15 cellular contexts compared by ENCODE assay signal in the genomic region with DNA sequence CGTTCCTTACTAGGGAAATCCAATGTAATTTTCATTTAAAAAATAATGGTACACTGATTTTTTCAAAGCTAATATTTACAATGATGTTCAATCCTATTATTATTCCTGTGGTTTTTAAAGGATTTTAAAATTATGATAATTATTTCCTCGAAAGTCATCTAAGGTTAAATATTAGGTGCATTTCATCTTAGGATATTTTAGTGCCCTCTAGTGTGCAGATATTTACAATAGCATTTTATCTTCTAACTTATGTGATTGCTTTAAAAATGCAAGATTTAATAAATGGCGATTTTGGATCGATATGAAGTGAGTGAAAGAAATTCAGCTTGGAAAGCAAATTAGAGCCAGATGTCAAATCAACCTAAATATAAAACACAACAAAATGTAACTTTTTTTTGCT.
DNase-seq lines count a peak whose midpoint lies in the region; TF ChIP-seq lines count a peak whose summit lies in the region.
"Had no signal": no experiment of that assay in that cellular context is flagged by ENCODE, and none has a peak within 500 bp of the region (broad histone marks: within the 10 kb centered on the region; RNA-seq: fewer than 3 reads in every experiment).

No MANE protein-coding gene starts in this region.

- in situ Hi-C loops in ACHN (cut with HindIII; ENCODE audit: low pct_ligation_motif_present, low pct_unique_long_range_greater_than_20kb, low sequenced_read_pairs): no loop called here
- in situ Hi-C loops in GM23248 (cut with MboI): loop anchor here (25.0 kb wide), 1 partner anchor 218 kb away; no protein-coding TSS in a partner anchor

- CTCF ChIA-PET in RWPE1 (lab: Yijun Ruan, JAX): interaction anchor here (0.6 kb wide), 1 partner anchor 39 kb away, joined by 6 read pairs; no protein-coding TSS in a partner anchor
- CTCF ChIA-PET in activated CD4-positive, alpha-beta memory T cell treated with anti-CD3 and anti-CD28 coated beads for 36 hours (lab: Charles Lee): no interaction called here
- CTCF ChIA-PET in activated naive CD4-positive, alpha-beta T cell treated with anti-CD3 and anti-CD28 coated beads for 36 hours (lab: Charles Lee): no interaction called here

- intact Hi-C loops in activated CD4-positive, alpha-beta memory T cell treated with anti-CD3 and anti-CD28 coated beads for 36 hours (cut with micrococcal nuclease): no loop called here
- intact Hi-C loops in activated naive CD4-positive, alpha-beta T cell treated with anti-CD3 and anti-CD28 coated beads for 36 hours (cut with micrococcal nuclease): no loop called here

- H3K36me3 ChIP-seq in GM23248 (ENCODE audit: low read depth): no peaks in the 10 kb centered on the region
- H3K36me3 ChIP-seq: SJSA1 had no signal

- H3K9me3 ChIP-seq in GM23248 (ENCODE audit: low read depth): no peaks in the 10 kb centered on the region
- H3K9me3 ChIP-seq: SJSA1 had no signal

- no peak overlapping the region for H3K4me3 ChIP-seq in GM23248
- H3K4me3 ChIP-seq in foreskin fibroblast (ENCODE audit: low read depth in 1 of 2, low read length in 2 of 2): no peak overlapping the region
- H3K4me3 ChIP-seq: SJSA1 had no signal

- H3K79me2 ChIP-seq in GM23248 (ENCODE audit: insufficient read depth): no peaks in the 10 kb centered on the region

- no peaks in the 10 kb centered on the region for H3K4me1 Mint-ChIP-seq in activated CD4-positive, alpha-beta memory T cell treated with anti-CD3 and anti-CD28 coated beads for 36 hours (ENCODE audit: low read depth)
- no peaks in the 10 kb centered on the region for H3K4me1 Mint-ChIP-seq in activated naive CD4-positive, alpha-beta T cell treated with anti-CD3 and anti-CD28 coated beads for 36 hours (ENCODE audit: low read depth)
- H3K4me1 Mint-ChIP-seq: immature natural killer cell had no signal

- peak; percentile 33 for DNase-seq in ACHN
- DNase-seq in GM23248: peak; percentile 34
- DNase-seq in RWPE1 (ENCODE audit: low spot score): peak; percentile 3
- peak in 1 of 2 donors; percentile 25 for DNase-seq in foreskin fibroblast
- no peak for DNase-seq in dermis blood vessel endothelial cell
- no peak for DNase-seq in activated CD4-positive, alpha-beta memory T cell treated with anti-CD3 and anti-CD28 coated beads for 36 hours
- DNase-seq in activated naive CD4-positive, alpha-beta T cell treated with anti-CD3 and anti-CD28 coated beads for 36 hours: no peak
- no peak for DNase-seq in NOMO-1 (lab: John Stamatoyannopoulos, UW; ENCODE audit: unreplicated experiment in 2 of 2)
- DNase-seq: C1 segment of cervical spinal cord; GF-D8; immature natural killer cell; NCI-H526 treated with DMSO at 0.1 percent for 48 hours; stimulated activated CD4-positive, alpha-beta T cell treated with anti-CD3 and anti-CD28 coated beads, Interleukin-2, amount 100 ng/mL, for 24 hours had no signal

- no peaks in the 10 kb centered on the region for H3F3A ChIP-seq in GM23248 (ENCODE audit: insufficient read depth)

- no peaks in the 10 kb centered on the region for H3K9me3 Mint-ChIP-seq in activated CD4-positive, alpha-beta memory T cell treated with anti-CD3 and anti-CD28 coated beads for 36 hours
- H3K9me3 Mint-ChIP-seq in activated naive CD4-positive, alpha-beta T cell treated with anti-CD3 and anti-CD28 coated beads for 36 hours: peaks cover 1% of the 10 kb centered on the region

- H3K9me2 ChIP-seq in GM23248 (ENCODE audit: insufficient read depth): no peaks in the 10 kb centered on the region

- no peak overlapping the region for H3K4me2 ChIP-seq in GM23248 (ENCODE audit: unreplicated experiment)

- no peak overlapping the region for H3K27ac Mint-ChIP-seq in activated CD4-positive, alpha-beta memory T cell treated with anti-CD3 and anti-CD28 coated beads for 36 hours
- no peak overlapping the region for H3K27ac Mint-ChIP-seq in activated naive CD4-positive, alpha-beta T cell treated with anti-CD3 and anti-CD28 coated beads for 36 hours
- H3K27ac Mint-ChIP-seq: activated naive CD4-positive, alpha-beta T cell treated with anti-CD3 and anti-CD28 coated beads, Interleukin-2, amount 50 U/mL, for 72 hours; immature natural killer cell had no signal

- H3K9ac ChIP-seq in GM23248: no peak overlapping the region

- 20 to 27% methylated on average over 4 of the region's 4 CpGs for WGBS in GM23248 (ENCODE audit: low coverage in 1 of 2, low lambda C conversion rate in 2 of 2, missing lambda C conversion rate in 2 of 2), 2 experiments

- H4K20me1 ChIP-seq in GM23248 (ENCODE audit: insufficient read depth): no peaks in the 10 kb centered on the region

- no peaks in the 10 kb centered on the region for H3K36me3 Mint-ChIP-seq in activated CD4-positive, alpha-beta memory T cell treated with anti-CD3 and anti-CD28 coated beads for 36 hours
- H3K36me3 Mint-ChIP-seq in activated naive CD4-positive, alpha-beta T cell treated with anti-CD3 and anti-CD28 coated beads for 36 hours (ENCODE audit: low read depth): no peaks in the 10 kb centered on the region
- H3K36me3 Mint-ChIP-seq: activated naive CD4-positive, alpha-beta T cell treated with anti-CD3 and anti-CD28 coated beads, Interleukin-2, amount 50 U/mL, for 72 hours; immature natural killer cell had no signal

- peak; percentile 30; the same call in 1 of the 2 replicates for TF ChIP-seq CTCF in RWPE1 (conservative IDR thresholded peaks at IDR 0.05; ENCODE audit: low read depth)
- peak; percentile 19 for TF ChIP-seq CTCF in foreskin fibroblast (IDR thresholded peaks at IDR 0.05; ENCODE audit: low read depth, low read length)

- POLR2A ChIA-PET in RWPE1 (lab: Yijun Ruan, JAX; ENCODE audit: low non-redundant PET): no interaction called here
- POLR2A ChIA-PET in activated CD4-positive, alpha-beta memory T cell treated with anti-CD3 and anti-CD28 coated beads for 36 hours (lab: Charles Lee): no interaction called here

- H3K27me3 ChIP-seq in GM23248 (replicated peaks; ENCODE audit: insufficient read depth): no peaks in the 10 kb centered on the region
- H3K27me3 ChIP-seq: SJSA1 had no signal

- no peaks in the 10 kb centered on the region for H3K4me1 ChIP-seq in GM23248 (ENCODE audit: insufficient read depth)
- H3K4me1 ChIP-seq: SJSA1 had no signal

- H3K4me3 Mint-ChIP-seq in activated CD4-positive, alpha-beta memory T cell treated with anti-CD3 and anti-CD28 coated beads for 36 hours: no peak overlapping the region
- H3K4me3 Mint-ChIP-seq in activated naive CD4-positive, alpha-beta T cell treated with anti-CD3 and anti-CD28 coated beads for 36 hours: no peak overlapping the region
- H3K4me3 Mint-ChIP-seq: immature natural killer cell had no signal

- peak overlapping the region; percentile 2 for H2AFZ ChIP-seq in GM23248

- H3K27me3 Mint-ChIP-seq in activated CD4-positive, alpha-beta memory T cell treated with anti-CD3 and anti-CD28 coated beads for 36 hours: no peaks in the 10 kb centered on the region
- H3K27me3 Mint-ChIP-seq in activated naive CD4-positive, alpha-beta T cell treated with anti-CD3 and anti-CD28 coated beads for 36 hours (ENCODE audit: low read depth): no peaks in the 10 kb centered on the region

- no peak overlapping the region for H3K27ac ChIP-seq in GM23248
- no peak overlapping the region for H3K27ac ChIP-seq in RWPE1
- H3K27ac ChIP-seq: SJSA1 had no signal

Comparison
In these comparisons a context has a peak if more than half of its experiments do, and no peak if none do; other contexts are left out.
1. DNase-seq: peak in ACHN (single experiment), GM23248 (single experiment) and RWPE1 (single experiment); none in dermis blood vessel endothelial cell (single experiment), activated CD4-positive, alpha-beta memory T cell treated with anti-CD3 and anti-CD28 coated beads for 36 hours (single experiment), activated naive CD4-positive, alpha-beta T cell treated with anti-CD3 and anti-CD28 coated beads for 36 hours (single experiment) and NOMO-1 (0 of 2).